ENCODE assay signal across 18 cellular contexts in genomic region chr5:67771791-67772190, GRCh38.
DNase-seq lines count a peak whose midpoint lies in the region; ATAC-seq, FAIRE-seq and TF ChIP-seq lines count a peak whose summit lies in the region.
"Had no signal": no experiment of that assay in that cellular context is flagged by ENCODE, and none has a peak within 500 bp of the region (broad histone marks: within the 10 kb centered on the region; RNA-seq: fewer than 3 reads in every experiment).

No MANE protein-coding gene starts in this region.

- H3K36me3 Mint-ChIP-seq in Calu3 (ENCODE audit: insufficient read depth, unreplicated experiment) (peaks cover 24% of the 10 kb centered on the region), neural crest cell (ENCODE audit: low read depth) (peaks cover 16% of the 10 kb centered on the region)
- H3K36me3 Mint-ChIP-seq: CD4-positive, alpha-beta memory T cell had no signal

- H3K4me3 ChIP-seq in hepatocyte (no peak overlapping the region), gastrocnemius medialis (peak overlapping the region in 1 of 4 donors; percentile 4), A673 (ENCODE audit: low read depth, low read length, poor library complexity, severe bottlenecking) (no peak overlapping the region)
- H3K4me3 ChIP-seq: HAP-1 had no signal

- POLR2A ChIA-PET in A673 (lab: Charles Lee; ENCODE audit: low non-redundant PET) = no interaction called here

- no peak overlapping the region for H3K4me2 ChIP-seq in hepatocyte

- H3K27ac ChIP-seq in hepatocyte (peak overlapping the region; percentile 88), gastrocnemius medialis (peak overlapping the region; percentile 74 to 82 (median 78)), A673 (ENCODE audit: low read depth, low read length, poor library complexity, severe bottlenecking) (no peak overlapping the region)
- H3K27ac ChIP-seq: C4-2B had no signal

- peak overlapping the region; percentile 23 for H2AFZ ChIP-seq in hepatocyte

- H3K9me3 Mint-ChIP-seq in Calu3 (ENCODE audit: low read depth, unreplicated experiment) (peaks cover 7% of the 10 kb centered on the region), neural crest cell (peaks cover 2% of the 10 kb centered on the region)

- in situ Hi-C loops in gastrocnemius medialis (cut with MboI; ENCODE audit: low sequenced_read_pairs in 4 of 4) = no loop called here

- peaks cover 31% of the 10 kb centered on the region for H3K4me1 ChIP-seq in hepatocyte (ENCODE audit: insufficient read depth)
- H3K4me1 ChIP-seq in gastrocnemius medialis = peaks cover 30 to 32% of the 10 kb centered on the region in 2 donors
- no peaks in the 10 kb centered on the region for H3K4me1 ChIP-seq in A673 (ENCODE audit: insufficient read depth, low read length, poor library complexity, severe bottlenecking)
- H3K4me1 ChIP-seq: BE2C, HAP-1 had no signal

- BruUV-seq in Calu3 (replicated peaks; lab: Mats Ljungman, UMichigan) (no TSS peak), A673 (replicated peaks; lab: Mats Ljungman, UMichigan) (no TSS peak)

- 81% methylated on average over 6 of the region's 6 CpGs for WGBS in hepatocyte (ENCODE audit: low lambda C conversion rate, missing lambda C conversion rate)

- H3K27ac Mint-ChIP-seq in Calu3 (ENCODE audit: unreplicated experiment) (peak overlapping the region; percentile 100), neural crest cell (ENCODE audit: unreplicated experiment) (peak overlapping the region; percentile 30)
- H3K27ac Mint-ChIP-seq: CD4-positive, alpha-beta memory T cell had no signal

- no peaks in the 10 kb centered on the region for H3K27me3 ChIP-seq in hepatocyte
- H3K27me3 ChIP-seq in gastrocnemius medialis = no peaks in the 10 kb centered on the region
- H3K27me3 ChIP-seq in A673 (replicated peaks; ENCODE audit: insufficient read depth, low read depth, low read length, poor library complexity) = no peaks in the 10 kb centered on the region
- H3K27me3 ChIP-seq: BE2C had no signal

- peaks cover 66% of the 10 kb centered on the region for H3K4me1 Mint-ChIP-seq in Calu3 (ENCODE audit: low read depth, unreplicated experiment)
- peaks cover 59% of the 10 kb centered on the region for H3K4me1 Mint-ChIP-seq in neural crest cell
- H3K4me1 Mint-ChIP-seq: CD4-positive, alpha-beta memory T cell had no signal

- CTCF ChIA-PET in Calu3 (lab: Charles Lee) = interaction anchor here (1.6 kb wide), 1 partner anchor 526 kb away, joined by 4 read pairs; no protein-coding TSS in a partner anchor
- CTCF ChIA-PET in A673 (lab: Charles Lee) = no interaction called here

- no peaks in the 10 kb centered on the region for H3K9me2 ChIP-seq in hepatocyte (replicated peaks; ENCODE audit: insufficient read depth)

- H3K27me3 Mint-ChIP-seq in Calu3 (ENCODE audit: unreplicated experiment) (no peaks in the 10 kb centered on the region), neural crest cell (ENCODE audit: low read depth) (no peaks in the 10 kb centered on the region)

- TF ChIP-seq POLR2A in gastrocnemius medialis (IDR thresholded peaks at IDR 0.05) = peak in 1 of 2 donors; percentile 39

- TF ChIP-seq CTCF in Calu3 (IDR thresholded peaks at IDR 0.05; ENCODE audit: unreplicated experiment) (no peak), hepatocyte (IDR thresholded peaks at IDR 0.05; ENCODE audit: poor library complexity) (no peak), neural crest cell (conservative IDR thresholded peaks at IDR 0.05) (no peak), gastrocnemius medialis (IDR thresholded peaks at IDR 0.05 in 4 of 5, conservative IDR thresholded peaks at IDR 0.05 in 1 of 5) (no peak), A673 (conservative IDR thresholded peaks at IDR 0.05; ENCODE audit: low read depth, low read length) (no peak)

- peak overlapping the region; percentile 39 for H3K4me3 Mint-ChIP-seq in Calu3 (ENCODE audit: low read depth, unreplicated experiment)
- no peak overlapping the region for H3K4me3 Mint-ChIP-seq in neural crest cell
- H3K4me3 Mint-ChIP-seq: CD4-positive, alpha-beta memory T cell had no signal

- no peaks in the 10 kb centered on the region for H4K20me1 ChIP-seq in hepatocyte (ENCODE audit: insufficient read depth, poor library complexity, severe bottlenecking)

- H3K9me3 ChIP-seq in hepatocyte (ENCODE audit: low read depth) (no peaks in the 10 kb centered on the region), gastrocnemius medialis (no peaks in the 10 kb centered on the region), A673 (ENCODE audit: low read depth, low read length, poor library complexity, severe bottlenecking) (no peaks in the 10 kb centered on the region)
- H3K9me3 ChIP-seq: BE2C, HAP-1 had no signal

- DNase-seq in Calu3 = no peak
- DNase-seq in hepatocyte (ENCODE audit: low spot score) = no peak
- no peak for DNase-seq in neural crest cell (ENCODE audit: low read depth, low spot score)
- peak; percentile 33 to 54 for DNase-seq in gastrocnemius medialis
- DNase-seq in activated naive CD4-positive, alpha-beta T cell treated with anti-CD3 and anti-CD28 coated beads, Interleukin-2, amount 50 U/mL, for 16 hours = no peak
- DNase-seq in A673 (ENCODE audit: low spot score) = no peak
- no peak for DNase-seq in RCC 7860 (ENCODE audit: low spot score)
- DNase-seq in T-helper 1 cell = no peak
- DNase-seq: BE2C; CD4-positive, alpha-beta memory T cell; DND-41; GDM1; GOT3 had no signal

- peak; percentile 89 to 90 for ATAC-seq in gastrocnemius medialis

- H3K36me3 ChIP-seq in hepatocyte (replicated peaks; ENCODE audit: insufficient read depth, low read depth) = no peaks in the 10 kb centered on the region
- no peaks in the 10 kb centered on the region for H3K36me3 ChIP-seq in gastrocnemius medialis
- no peaks in the 10 kb centered on the region for H3K36me3 ChIP-seq in A673 (ENCODE audit: insufficient read depth, low read length, poor library complexity, severe bottlenecking)
- H3K36me3 ChIP-seq: BE2C, HAP-1 had no signal

- intact Hi-C loops in Calu3 (cut with micrococcal nuclease; ENCODE audit: unreplicated experiment) (loop anchor here (2.0 to 5.0 kb wide), 11 partner anchors 36 to 686 kb away; partner anchors contain the start of gene PIK3R1), gastrocnemius medialis (cut with DNase I; ENCODE audit: low total_unique reads) (loop anchor here (5.0 kb wide), 2 partner anchors 279 to 294 kb away; no protein-coding TSS in a partner anchor), A673 (cut with micrococcal nuclease; ENCODE audit: unreplicated experiment) (no loop called here)

- H3K79me2 ChIP-seq in hepatocyte = no peaks in the 10 kb centered on the region

- no peak for FAIRE-seq in RCC 7860 (lab: Jason Lieb, UNC)
- FAIRE-seq: A204.1, GM12892, HTR-8/SVneo had no signal

Comparison
In these comparisons a context has a peak if more than half of its experiments do, and no peak if none do; other contexts are left out.
1. DNase-seq: peak in gastrocnemius medialis (2 of 2); none in Calu3 (single experiment), hepatocyte (single experiment), neural crest cell (single experiment), activated naive CD4-positive, alpha-beta T cell treated with anti-CD3 and anti-CD28 coated beads, Interleukin-2, amount 50 U/mL, for 16 hours (single experiment), A673 (single experiment), RCC 7860 (single experiment) and T-helper 1 cell (0 of 5).